In genomic region chr4:102868782-102869568, GRCh38 we compare ENCODE assay signal across 8 cellular contexts. TPM values are rescaled to one million over a fixed set of nuclear protein-coding genes. Genes with fewer than 3 reads are reported as not detected.
DNase-seq lines count a peak whose midpoint lies in the region; ATAC-seq and TF ChIP-seq lines count a peak whose summit lies in the region.

A gene with protein sequence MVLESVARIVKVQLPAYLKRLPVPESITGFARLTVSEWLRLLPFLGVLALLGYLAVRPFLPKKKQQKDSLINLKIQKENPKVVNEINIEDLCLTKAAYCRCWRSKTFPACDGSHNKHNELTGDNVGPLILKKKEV (plus strand): TSS chr4:102868992. CDS start chr4:102869085, 93 bp downstream.

- H2AFZ ChIP-seq in PC-3 (ENCODE audit: low read length): peak within 1 kb of the TSS; percentile 93

- H3K4me2 ChIP-seq in PC-3 (ENCODE audit: low read length): peak within 1 kb of the TSS; percentile 96

- H3K9me2 ChIP-seq in PC-3 (replicated peaks; ENCODE audit: low read length): no peaks in the 10 kb centered on the region

- no peaks in the 10 kb centered on the region for H3K27me3 ChIP-seq in PC-3 (ENCODE audit: low read length)

- no peaks in the 10 kb centered on the region; the same call in 1 of the 2 replicates for H4K20me1 ChIP-seq in PC-3 (ENCODE audit: low read length)

- TF ChIP-seq CTCF in PC-3 (conservative IDR thresholded peaks at IDR 0.05; ENCODE audit: low read depth, low read length): no peak

- H3K79me2 ChIP-seq in PC-3 (ENCODE audit: low read length): peaks cover 63% of the 10 kb centered on the region

- ATAC-seq in GM21717 (IDR thresholded peaks at IDR 0.05; ENCODE audit: unreplicated experiment) (peak; percentile 90), PC-3 (peak; percentile 90)

- BruUV-seq in PC-3 (replicated peaks; lab: Mats Ljungman, UMichigan): TSS peak; percentile 57

- peak; percentile 95 for DNase-seq in DMS53 (lab: John Stamatoyannopoulos, UW)
- DNase-seq in Jurkat, Clone E6-1 (ENCODE audit: low read depth, low spot score): peak; percentile 93
- peak; percentile 80 for DNase-seq in PC-3
- peak; percentile 93 for DNase-seq in activated T-cell treated with anti-CD3 and anti-CD28 coated beads for 48 hours (ENCODE audit: low read depth)
- DNase-seq in epithelial cell of prostate (ENCODE audit: low read depth, low spot score): peak; percentile 41
- DNase-seq in mucosa of gallbladder (ENCODE audit: low spot score): peak; percentile 92
- peak; percentile 83 for DNase-seq in stimulated activated CD8-positive, alpha-beta memory T cell treated with anti-CD3 and anti-CD28 coated beads, Interleukin-4, amount 100 ng/mL, for 24 hours (ENCODE audit: low read depth)

- intact Hi-C loops in PC-3 (cut with micrococcal nuclease): loop anchor here (5.0 kb wide), 1 partner anchor 138 kb away; no protein-coding TSS in a partner anchor

- H3F3A ChIP-seq in PC-3 (ENCODE audit: low read length, unreplicated experiment): no peaks in the 10 kb centered on the region

- no peaks in the 10 kb centered on the region for H3K9me3 ChIP-seq in PC-3 (ENCODE audit: low read length)

- H3K9ac ChIP-seq in PC-3 (ENCODE audit: low read length): peak within 1 kb of the TSS; percentile 75

- peak within 1 kb of the TSS; percentile 66 for H3K4me3 ChIP-seq in Jurkat, Clone E6-1 (ENCODE audit: low read length)
- peak within 1 kb of the TSS; percentile 77 for H3K4me3 ChIP-seq in PC-3 (ENCODE audit: low read length)

- H3K36me3 ChIP-seq in PC-3 (ENCODE audit: low read depth, low read length): no peaks in the 10 kb centered on the region

- H3K27ac ChIP-seq in PC-3 (ENCODE audit: low read length) (peak within 1 kb of the TSS; percentile 70), epithelial cell of prostate (peak within 1 kb of the TSS; percentile 85)

- POLR2A ChIA-PET in PC-3 (lab: Charles Lee; ENCODE audit: unreplicated experiment): interaction anchor here (0.6 kb wide), 1 partner anchor 330 kb away, joined by 8 read pairs; no protein-coding TSS in a partner anchor

- CTCF ChIA-PET in PC-3 (lab: Charles Lee): interaction anchor here (0.7 kb wide), 1 partner anchor 41 kb away, joined by 3 read pairs; no protein-coding TSS in a partner anchor

- peaks cover 27% of the 10 kb centered on the region for H3K4me1 ChIP-seq in PC-3 (ENCODE audit: insufficient read depth, low read length)

RNA-seq across cellular contexts. Expression of the gene that starts here (rescaled TPM):
- 46.2 TPM for polyA plus RNA-seq in Jurkat, Clone E6-1 (2012; ENCODE audit: insufficient read depth, insufficient read length)
- total RNA-seq in PC-3 (2014; rRNA removed): 30.9 and 36.9 TPM in 2 replicates
- 39.3 TPM for total RNA-seq in mucosa of gallbladder

Comparison
In these comparisons a context has a peak if more than half of its experiments do, and no peak if none do; other contexts are left out.
1. Peak in every context shown above with its lines: DNase-seq, ATAC-seq, H3K4me3 ChIP-seq and H3K27ac ChIP-seq.
2. DNase-seq: peak in every context shown above with its lines; median percentile 95 in DMS53; 93 in Jurkat, Clone E6-1; 93 in activated T-cell treated with anti-CD3 and anti-CD28 coated beads for 48 hours; 92 in mucosa of gallbladder; 83 in stimulated activated CD8-positive, alpha-beta memory T cell treated with anti-CD3 and anti-CD28 coated beads, Interleukin-4, amount 100 ng/mL, for 24 hours; 80 in PC-3; 41 in epithelial cell of prostate.